13 cellular contexts compared by ENCODE assay signal in genomic region chr1:244163131-244163530, GRCh38.
DNase-seq lines count a peak whose midpoint lies in the region; ATAC-seq and TF ChIP-seq lines count a peak whose summit lies in the region.
"Had no signal": no experiment of that assay in that cellular context is flagged by ENCODE, and none has a peak within 500 bp of the region (broad histone marks: within the 10 kb centered on the region; RNA-seq: fewer than 3 reads in every experiment).

No MANE protein-coding gene starts in this region.

- H3K79me2 ChIP-seq in hepatocyte = no peaks in the 10 kb centered on the region
- no peaks in the 10 kb centered on the region for H3K79me2 ChIP-seq in smooth muscle cell (ENCODE audit: low read depth)

- H2AFZ ChIP-seq in hepatocyte (no peak overlapping the region), smooth muscle cell (ENCODE audit: low read depth) (no peak overlapping the region)

- peaks cover 7% of the 10 kb centered on the region for H3F3A ChIP-seq in smooth muscle cell (ENCODE audit: low read depth)

- no peaks in the 10 kb centered on the region for H3K9me3 ChIP-seq in hepatocyte (ENCODE audit: low read depth)
- H3K9me3 ChIP-seq in smooth muscle cell (replicated peaks; ENCODE audit: low read depth) = no peaks in the 10 kb centered on the region
- H3K9me3 ChIP-seq: suprapubic skin had no signal

- no peaks in the 10 kb centered on the region for H3K27me3 ChIP-seq in hepatocyte
- H3K27me3 ChIP-seq in smooth muscle cell (ENCODE audit: low read depth) = no peaks in the 10 kb centered on the region
- H3K27me3 ChIP-seq: suprapubic skin had no signal

- H3K9ac ChIP-seq in smooth muscle cell (ENCODE audit: low read depth) = no peak overlapping the region

- peak; percentile 49 for DNase-seq in HK-2 (ENCODE audit: unreplicated experiment)
- no peak for DNase-seq in hepatocyte (ENCODE audit: low spot score)
- DNase-seq in smooth muscle cell (lab: John Stamatoyannopoulos, UW; ENCODE audit: unreplicated experiment) = no peak
- no peak for DNase-seq in NCI-H146 treated with DMSO at 0.1 percent for 48 hours (lab: John Stamatoyannopoulos, UW; ENCODE audit: unreplicated experiment)
- no peak for DNase-seq in inferior parietal cortex (ENCODE audit: extremely low spot score)
- no peak for DNase-seq in COLO829 (ENCODE audit: low spot score)
- DNase-seq: activated CD4-positive, alpha-beta T cell treated with anti-CD3 and anti-CD28 coated beads for 48 hours; activated T-cell treated with anti-CD3 and anti-CD28 coated beads, Interleukin-2, amount 50 U/mL, for 72 hours; CD8-positive, alpha-beta T cell; small intestine had no signal

- H3K27ac ChIP-seq in hepatocyte (peak overlapping the region; percentile 47), smooth muscle cell (ENCODE audit: low read depth) (peak overlapping the region; percentile 77)
- H3K27ac ChIP-seq: suprapubic skin had no signal

- H3K4me1 ChIP-seq in hepatocyte (ENCODE audit: insufficient read depth) (peaks cover 9% of the 10 kb centered on the region), smooth muscle cell (ENCODE audit: low read depth) (peaks cover 7% of the 10 kb centered on the region)
- H3K4me1 ChIP-seq: suprapubic skin had no signal

- TF ChIP-seq CTCF in hepatocyte (IDR thresholded peaks at IDR 0.05; ENCODE audit: poor library complexity) = no peak
- TF ChIP-seq CTCF in smooth muscle cell (IDR thresholded peaks at IDR 0.05; ENCODE audit: borderline replicate concordance, insufficient read depth, poor library complexity, severe bottlenecking) = no peak

- H3K4me2 ChIP-seq in hepatocyte (no peak overlapping the region), smooth muscle cell (peak overlapping the region; percentile 71)

- H4K20me1 ChIP-seq in hepatocyte (ENCODE audit: insufficient read depth, poor library complexity, severe bottlenecking) (no peaks in the 10 kb centered on the region), smooth muscle cell (ENCODE audit: low read depth) (no peaks in the 10 kb centered on the region)

- peak; percentile 4; the same call in 1 of the 3 replicates for ATAC-seq in SK-N-SH treated with all-trans-retinoic acid at 6 μM for 48 hours
- ATAC-seq in GM21576 (IDR thresholded peaks at IDR 0.05; ENCODE audit: unreplicated experiment) = no peak
- ATAC-seq: activated T-cell treated with anti-CD3 and anti-CD28 coated beads, Interleukin-2, amount 50 U/mL, for 72 hours; CD8-positive, alpha-beta T cell had no signal

- no peak overlapping the region for H3K4me3 ChIP-seq in hepatocyte
- no peak overlapping the region for H3K4me3 ChIP-seq in smooth muscle cell
- H3K4me3 ChIP-seq: suprapubic skin had no signal

- H3K9me2 ChIP-seq in hepatocyte (replicated peaks; ENCODE audit: insufficient read depth) = no peaks in the 10 kb centered on the region

- 83% methylated on average over 7 of the region's 7 CpGs for WGBS in hepatocyte (ENCODE audit: low lambda C conversion rate, missing lambda C conversion rate)
- WGBS in smooth muscle cell (ENCODE audit: low lambda C conversion rate) = 85% methylated on average over 7 of the region's 7 CpGs

- H3K36me3 ChIP-seq in hepatocyte (replicated peaks; ENCODE audit: insufficient read depth, low read depth) (no peaks in the 10 kb centered on the region), smooth muscle cell (ENCODE audit: low read depth) (no peaks in the 10 kb centered on the region)
- H3K36me3 ChIP-seq: suprapubic skin had no signal

TF ChIP-seq in SK-N-SH treated with all-trans-retinoic acid at 6 μM for 48 hours, 23 proteins besides CTCF, POLR2A, EP300 and RAD21:
- TF ChIP-seq TOX (CRISPR knock-in tag; IDR thresholded peaks at IDR 0.05; ENCODE audit: borderline replicate concordance) (peak; percentile 48; the same call in 1 of the 2 replicates), ZNF565 (CRISPR knock-in tag; conservative IDR thresholded peaks at IDR 0.05; ENCODE audit: low read depth) (no peak)
